9 cellular contexts compared by ENCODE assay signal in genomic region chr19:15631817-15632216, GRCh38. TPM values are rescaled to one million over a fixed set of nuclear protein-coding genes. Genes with fewer than 3 reads are reported as not detected.
DNase-seq lines count a peak whose midpoint lies in the region.
"Had no signal": no experiment of that assay in that cellular context is flagged by ENCODE, and none has a peak within 500 bp of the region (broad histone marks: within the 10 kb centered on the region; RNA-seq: fewer than 3 reads in every experiment).

No MANE protein-coding gene starts in this region.

- no peaks in the 10 kb centered on the region for H3K79me2 ChIP-seq in mesendoderm (ENCODE audit: control insufficient read depth, insufficient read depth, low read length)

- no peak overlapping the region for H3K56ac ChIP-seq in mesendoderm (ENCODE audit: low read length)

- no peaks in the 10 kb centered on the region for H3K27me3 ChIP-seq in mesendoderm (ENCODE audit: insufficient read depth, low read length, poor library complexity)
- H3K27me3 ChIP-seq: BLaER1 treated with 17β-estradiol and CSF1 and Interleukin-3, amounts not matched to agents 10 nM and 100 nM had no signal

- no peak overlapping the region for H3K18ac ChIP-seq in mesendoderm (ENCODE audit: low read length)

- H2BK5ac ChIP-seq in mesendoderm (ENCODE audit: low read length), result no peak overlapping the region

- no CpG with 5 or more reads among the region's 9 CpGs for WGBS in mesendoderm (ENCODE audit: extremely low coverage, insufficient coverage, low lambda C conversion rate)

- H3K27ac ChIP-seq in mesendoderm (ENCODE audit: low read depth, low read length), result no peak overlapping the region

- no peak overlapping the region for H3K4ac ChIP-seq in mesendoderm (ENCODE audit: low read depth, low read length)

- no peak overlapping the region for H2BK120ac ChIP-seq in mesendoderm (ENCODE audit: low read depth, low read length)

- no peaks in the 10 kb centered on the region for H3K4me1 ChIP-seq in mesendoderm (ENCODE audit: control insufficient read depth, low read depth, low read length)

- H3K4me2 ChIP-seq in mesendoderm (ENCODE audit: low read length), result no peak overlapping the region
- H3K4me2 ChIP-seq: BLaER1 treated with 17β-estradiol and CSF1 and Interleukin-3, amounts not matched to agents 10 nM and 100 nM had no signal

- no peak overlapping the region for H4K8ac ChIP-seq in mesendoderm (ENCODE audit: low read depth, low read length)

- no peak overlapping the region for H3K23ac ChIP-seq in mesendoderm (ENCODE audit: low read length)

- no peak overlapping the region for H2AK5ac ChIP-seq in mesendoderm (ENCODE audit: low read length)

- H3K9ac ChIP-seq in mesendoderm (ENCODE audit: low read length), result no peak overlapping the region
- H3K9ac ChIP-seq: BLaER1 treated with 17β-estradiol and CSF1 and Interleukin-3, amounts not matched to agents 10 nM and 100 nM had no signal

- no peak overlapping the region for H4K5ac ChIP-seq in mesendoderm (ENCODE audit: low read length)

- H2BK15ac ChIP-seq in mesendoderm (replicated peaks; ENCODE audit: low read depth), result no peak overlapping the region

- H3K4me3 ChIP-seq in mesendoderm (ENCODE audit: low read length), result no peak overlapping the region
- H3K4me3 ChIP-seq: BLaER1 treated with 17β-estradiol and CSF1 and Interleukin-3, amounts not matched to agents 10 nM and 100 nM had no signal

- no peaks in the 10 kb centered on the region for H3K36me3 ChIP-seq in mesendoderm (ENCODE audit: control insufficient read depth, insufficient read depth, low read length)
- H3K36me3 ChIP-seq: BLaER1 treated with 17β-estradiol and CSF1 and Interleukin-3, amounts not matched to agents 10 nM and 100 nM had no signal

- no peaks in the 10 kb centered on the region for H3K79me1 ChIP-seq in mesendoderm (ENCODE audit: low read length)

- DNase-seq in NCI-H82 (lab: John Stamatoyannopoulos, UW) (peak; percentile 50), NCI-H82 treated with DMSO at 0.1 percent for 48 hours (lab: John Stamatoyannopoulos, UW; ENCODE audit: unreplicated experiment) (no peak), Kasumi-1 (lab: John Stamatoyannopoulos, UW) (peak; percentile 54 to 59), mesendoderm (peak; percentile 18), middle frontal gyrus (ENCODE audit: extremely low spot score, low spot score) (no peak), anterior cingulate cortex (lab: John Stamatoyannopoulos, UW) (no peak), midbrain (lab: John Stamatoyannopoulos, UW) (no peak)
- DNase-seq in activated CD8-positive, alpha-beta memory T cell treated with anti-CD3 and anti-CD28 coated beads, Interleukin-2, amount 50 U/mL, for 48 hours, result peak; percentile 62

RNA-seq across cellular contexts. Expression of gene CYP4F3, which starts 8.9 kb away (rescaled TPM):
- not detected for polyA plus RNA-seq in mesendoderm (2013, experiment 1 of 2)
- polyA plus RNA-seq in mesendoderm (2013, experiment 2 of 2), result not detected

RNA-seq across cellular contexts. Expression of gene CYP4F8, which starts 16.8 kb away (rescaled TPM):
- not detected for polyA plus RNA-seq in mesendoderm (2013, experiment 1 of 2)
- polyA plus RNA-seq in mesendoderm (2013, experiment 2 of 2), result not detected

RNA-seq across cellular contexts. Expression of gene CYP4F12, which starts 41.1 kb away (rescaled TPM):
- not detected for polyA plus RNA-seq in mesendoderm (2013, experiment 1 of 2)
- polyA plus RNA-seq in mesendoderm (2013, experiment 2 of 2), result not detected

Comparison
In these comparisons a context has a peak if more than half of its experiments do, and no peak if none do; other contexts are left out.
1. DNase-seq: peak in NCI-H82 (single experiment), Kasumi-1 (2 of 2), activated CD8-positive, alpha-beta memory T cell treated with anti-CD3 and anti-CD28 coated beads, Interleukin-2, amount 50 U/mL, for 48 hours (single experiment) and mesendoderm (single experiment); none in NCI-H82 treated with DMSO at 0.1 percent for 48 hours (single experiment), middle frontal gyrus (single experiment), anterior cingulate cortex (0 of 58) and midbrain (single experiment).